In genomic region chr4:94583938-94584641, GRCh38 we compare ENCODE assay signal across 22 cellular contexts.
DNase-seq lines count a peak whose midpoint lies in the region; ATAC-seq and TF ChIP-seq lines count a peak whose summit lies in the region.
"Had no signal": no experiment of that assay in that cellular context is flagged by ENCODE, and none has a peak within 500 bp of the region (broad histone marks: within the 10 kb centered on the region; RNA-seq: fewer than 3 reads in every experiment).

No MANE protein-coding gene starts in this region.

- H3K4me1 Mint-ChIP-seq in CD8-positive, alpha-beta T cell (ENCODE audit: low read depth): peaks cover 5% of the 10 kb centered on the region
- H3K4me1 Mint-ChIP-seq in naive thymus-derived CD4-positive, alpha-beta T cell: peaks cover 0 to 4% (median 0%) of the 10 kb centered on the region in 7 donors
- peaks cover 4% of the 10 kb centered on the region; the same call in 1 of the 2 replicates for H3K4me1 Mint-ChIP-seq in WTC11
- H3K4me1 Mint-ChIP-seq: activated CD4-positive, alpha-beta memory T cell treated with anti-CD3 and anti-CD28 coated beads, Interleukin-2, amount 10 ng/mL, durations not matched to agents 7 days and 5 days; T-helper 17 cell had no signal

- no peak overlapping the region for H3K4me3 ChIP-seq in CD8-positive, alpha-beta T cell (ENCODE audit: low read depth, low read length)
- H3K4me3 ChIP-seq in naive thymus-derived CD4-positive, alpha-beta T cell (ENCODE audit: low read length): no peak overlapping the region
- no peak overlapping the region for H3K4me3 ChIP-seq in thyroid gland (replicated peaks in 1 of 3)
- H3K4me3 ChIP-seq: neural progenitor cell had no signal

- POLR2A ChIA-PET in CD8-positive, alpha-beta T cell (lab: Charles Lee): no interaction called here
- POLR2A ChIA-PET in naive thymus-derived CD4-positive, alpha-beta T cell (lab: Charles Lee): no interaction called here
- POLR2A ChIA-PET in WTC11 (lab: Charles Lee): no interaction called here

- H3K27ac ChIP-seq in CD8-positive, alpha-beta T cell (ENCODE audit: low read depth, low read length): no peak overlapping the region
- H3K27ac ChIP-seq in naive thymus-derived CD4-positive, alpha-beta T cell (ENCODE audit: low read depth, low read length): no peak overlapping the region
- H3K27ac ChIP-seq in thyroid gland: no peak overlapping the region
- H3K27ac ChIP-seq: neural progenitor cell had no signal

- no peak for TF ChIP-seq CTCF in CD8-positive, alpha-beta T cell (IDR thresholded peaks at IDR 0.05)
- TF ChIP-seq CTCF in WTC11 (IDR thresholded peaks at IDR 0.05) (no peak), thyroid gland (IDR thresholded peaks at IDR 0.05) (no peak)

- H3K9me3 ChIP-seq in CD8-positive, alpha-beta T cell (ENCODE audit: low read length): no peaks in the 10 kb centered on the region
- H3K9me3 ChIP-seq in naive thymus-derived CD4-positive, alpha-beta T cell (ENCODE audit: control insufficient read depth in 2 of 3, low read length in 3 of 3): no peaks in the 10 kb centered on the region
- H3K9me3 ChIP-seq in thyroid gland: no peaks in the 10 kb centered on the region

- peaks cover 14% of the 10 kb centered on the region for H3K36me3 Mint-ChIP-seq in CD8-positive, alpha-beta T cell
- H3K36me3 Mint-ChIP-seq in naive thymus-derived CD4-positive, alpha-beta T cell: peaks cover 0 to 33% (median 17%) of the 10 kb centered on the region in 5 donors
- H3K36me3 Mint-ChIP-seq in WTC11: 0 out of 2 replicates have a peak, but pooled peaks cover 3% of the 10 kb centered on the region
- H3K36me3 Mint-ChIP-seq: activated naive CD4-positive, alpha-beta T cell treated with anti-CD3 and anti-CD28 coated beads, Interleukin-2, amount 50 U/mL, for 72 hours had no signal

- H3K27ac Mint-ChIP-seq in CD8-positive, alpha-beta T cell: no peak overlapping the region
- no peak overlapping the region for H3K27ac Mint-ChIP-seq in naive thymus-derived CD4-positive, alpha-beta T cell
- no peak overlapping the region for H3K27ac Mint-ChIP-seq in WTC11
- H3K27ac Mint-ChIP-seq: activated CD4-positive, alpha-beta memory T cell treated with anti-CD3 and anti-CD28 coated beads, Interleukin-2, amount 10 ng/mL, durations not matched to agents 7 days and 5 days; activated naive CD4-positive, alpha-beta T cell treated with anti-CD3 and anti-CD28 coated beads, Interleukin-2, amount 50 U/mL, for 72 hours; neural progenitor cell; stimulated activated naive CD8-positive, alpha-beta T cell treated with anti-CD3 and anti-CD28 coated beads, Interleukin-15, Interleukin-2, amounts not matched to agents 100 ng/mL and 50 ng/mL, for 24 hours; T-helper 17 cell; type B pancreatic cell had no signal

- H3K27me3 ChIP-seq in CD8-positive, alpha-beta T cell (ENCODE audit: insufficient read depth, low read length): no peaks in the 10 kb centered on the region
- H3K27me3 ChIP-seq in naive thymus-derived CD4-positive, alpha-beta T cell (ENCODE audit: control insufficient read depth in 2 of 2, insufficient read depth in 2 of 2, low read length in 2 of 2): no peaks in the 10 kb centered on the region
- no peaks in the 10 kb centered on the region for H3K27me3 ChIP-seq in thyroid gland
- H3K27me3 ChIP-seq: neural progenitor cell had no signal

- WGBS in thyroid gland, 2 donors: 86 to 91% methylated on average over 3 of the region's 3 CpGs

- H3K9me3 Mint-ChIP-seq in CD8-positive, alpha-beta T cell: no peaks in the 10 kb centered on the region
- no peaks in the 10 kb centered on the region for H3K9me3 Mint-ChIP-seq in naive thymus-derived CD4-positive, alpha-beta T cell
- no peaks in the 10 kb centered on the region for H3K9me3 Mint-ChIP-seq in WTC11
- H3K9me3 Mint-ChIP-seq: activated CD4-positive, alpha-beta memory T cell treated with anti-CD3 and anti-CD28 coated beads, Interleukin-2, amount 10 ng/mL, durations not matched to agents 7 days and 5 days; activated naive CD4-positive, alpha-beta T cell treated with anti-CD3 and anti-CD28 coated beads, Interleukin-2, amount 50 U/mL, for 72 hours; activated T-cell treated with anti-CD3 and anti-CD28 coated beads, Interleukin-2, amount 50 U/mL, for 4 hours; neural progenitor cell; stimulated activated naive CD8-positive, alpha-beta T cell treated with anti-CD3 and anti-CD28 coated beads, Interleukin-15, Interleukin-2, amounts not matched to agents 100 ng/mL and 50 ng/mL, for 24 hours; type B pancreatic cell had no signal

- no peaks in the 10 kb centered on the region for H3K4me1 ChIP-seq in CD8-positive, alpha-beta T cell (ENCODE audit: insufficient read depth, low read length)
- H3K4me1 ChIP-seq in naive thymus-derived CD4-positive, alpha-beta T cell (ENCODE audit: control insufficient read depth in 2 of 2, insufficient read depth in 2 of 2, low read length in 2 of 2): peaks cover 0 to 4% of the 10 kb centered on the region in 2 donors
- no peaks in the 10 kb centered on the region for H3K4me1 ChIP-seq in thyroid gland

- no peak for TF ChIP-seq POLR2A in thyroid gland (IDR thresholded peaks at IDR 0.05)

- H3K27me3 Mint-ChIP-seq in CD8-positive, alpha-beta T cell (ENCODE audit: low read depth): no peaks in the 10 kb centered on the region
- H3K27me3 Mint-ChIP-seq in naive thymus-derived CD4-positive, alpha-beta T cell: no peaks in the 10 kb centered on the region
- H3K27me3 Mint-ChIP-seq in WTC11 (ENCODE audit: low read depth): no peaks in the 10 kb centered on the region
- H3K27me3 Mint-ChIP-seq: activated CD4-positive, alpha-beta memory T cell treated with anti-CD3 and anti-CD28 coated beads, Interleukin-2, amount 10 ng/mL, durations not matched to agents 7 days and 5 days; stimulated activated naive CD8-positive, alpha-beta T cell treated with anti-CD3 and anti-CD28 coated beads, Interleukin-15, Interleukin-2, amounts not matched to agents 100 ng/mL and 50 ng/mL, for 24 hours; T-helper 17 cell; type B pancreatic cell had no signal

- peaks cover 3% of the 10 kb centered on the region for H3K36me3 ChIP-seq in CD8-positive, alpha-beta T cell (ENCODE audit: insufficient read depth, low read length)
- H3K36me3 ChIP-seq in naive thymus-derived CD4-positive, alpha-beta T cell (ENCODE audit: control insufficient read depth in 2 of 3, insufficient read depth in 3 of 3, low read length in 3 of 3): peaks cover 0 to 3% (median 0%) of the 10 kb centered on the region in 3 experiments
- H3K36me3 ChIP-seq in thyroid gland: peaks cover 0 to 2% of the 10 kb centered on the region in 2 donors

- CTCF ChIA-PET in CD8-positive, alpha-beta T cell (lab: Charles Lee): no interaction called here
- CTCF ChIA-PET in naive thymus-derived CD4-positive, alpha-beta T cell (lab: Charles Lee): interaction anchor here (1.2 kb wide), 1 partner anchor 9 kb away, joined by 3 read pairs; no protein-coding TSS in a partner anchor
- CTCF ChIA-PET in WTC11 (lab: Charles Lee): no interaction called here

- intact Hi-C loops in CD8-positive, alpha-beta T cell (cut with DNase I, micrococcal nuclease): no loop called here
- intact Hi-C loops in naive thymus-derived CD4-positive, alpha-beta T cell (cut with micrococcal nuclease): no loop called here
- intact Hi-C loops in thyroid gland (cut with DNase I): no loop called here

- H3K4me3 Mint-ChIP-seq in CD8-positive, alpha-beta T cell: no peak overlapping the region
- no peak overlapping the region for H3K4me3 Mint-ChIP-seq in naive thymus-derived CD4-positive, alpha-beta T cell
- H3K4me3 Mint-ChIP-seq in WTC11: no peak overlapping the region
- H3K4me3 Mint-ChIP-seq: activated CD4-positive, alpha-beta memory T cell treated with anti-CD3 and anti-CD28 coated beads, Interleukin-2, amount 10 ng/mL, durations not matched to agents 7 days and 5 days; activated T-cell treated with anti-CD3 and anti-CD28 coated beads, Interleukin-2, amount 50 U/mL, for 4 hours; neural progenitor cell; stimulated activated naive CD8-positive, alpha-beta T cell treated with anti-CD3 and anti-CD28 coated beads, Interleukin-15, Interleukin-2, amounts not matched to agents 100 ng/mL and 50 ng/mL, for 24 hours; T-helper 17 cell; type B pancreatic cell had no signal

- peak in 1 of 7 experiments; percentile 15 for DNase-seq in CD8-positive, alpha-beta T cell
- DNase-seq in naive thymus-derived CD4-positive, alpha-beta T cell: no peak
- no peak for DNase-seq in WTC11 (ENCODE audit: low spot score)
- no peak for DNase-seq in thyroid gland
- DNase-seq in NCI-H1092 treated with DMSO at 0.1 percent for 48 hours (lab: John Stamatoyannopoulos, UW): no peak
- DNase-seq in mucosa of gallbladder (ENCODE audit: low spot score): no peak
- DNase-seq: activated CD4-positive, alpha-beta memory T cell treated with anti-CD3 and anti-CD28 coated beads, Interleukin-2, amount 10 ng/mL, durations not matched to agents 7 days and 5 days; activated T-cell treated with anti-CD3 and anti-CD28 coated beads, Interleukin-2, amount 50 U/mL, for 4 hours; DMS79; hippocampal formation; kidney glomerular epithelial cell; NCI-H1694; NCI-H446 treated with DMSO at 0.1 percent for 48 hours; retina; SHP77 treated with DMSO at 0.1 percent for 48 hours; T-helper 17 cell had no signal

- ATAC-seq in CD8-positive, alpha-beta T cell: peak; percentile 38
- ATAC-seq in GM19025 (IDR thresholded peaks at IDR 0.05; ENCODE audit: low read depth, unreplicated experiment): peak; percentile 84
- ATAC-seq in HG03521 (IDR thresholded peaks at IDR 0.05; ENCODE audit: unreplicated experiment): peak; percentile 70
- peak; percentile 73 for ATAC-seq in naive thymus-derived CD4-positive, alpha-beta T cell
- no peak for ATAC-seq in WTC11
- ATAC-seq: activated naive CD4-positive, alpha-beta T cell treated with anti-CD3 and anti-CD28 coated beads, Interleukin-2, amount 50 U/mL, for 72 hours; activated T-cell treated with anti-CD3 and anti-CD28 coated beads, Interleukin-2, amount 50 U/mL, for 4 hours; T-helper 17 cell had no signal

TF ChIP-seq in WTC11, 78 proteins besides CTCF, POLR2A, EP300 and RAD21 (continues in another document):
- no peak for TF ChIP-seq IRF1 (CRISPR knock-in tag; IDR thresholded peaks at IDR 0.05)
- TF ChIP-seq ZNF263 (CRISPR knock-in tag; IDR thresholded peaks at IDR 0.05; ENCODE audit: low read depth): no peak
- TF ChIP-seq MYBL2 (CRISPR knock-in tag; IDR thresholded peaks at IDR 0.05): no peak
- TF ChIP-seq ZNF671 (CRISPR knock-in tag; IDR thresholded peaks at IDR 0.05): no peak
- TF ChIP-seq SP1 (CRISPR knock-in tag; conservative IDR thresholded peaks at IDR 0.05): no peak
- no peak for TF ChIP-seq ETV6 (CRISPR knock-in tag; IDR thresholded peaks at IDR 0.05)
- no peak for TF ChIP-seq ZNF423 (CRISPR knock-in tag; IDR thresholded peaks at IDR 0.05)
